24 cellular contexts compared by ENCODE assay signal in genomic region chr2:188518391-188518790, GRCh38.
DNase-seq lines count a peak whose midpoint lies in the region; ATAC-seq, FAIRE-seq and TF ChIP-seq lines count a peak whose summit lies in the region.
"Had no signal": no experiment of that assay in that cellular context is flagged by ENCODE, and none has a peak within 500 bp of the region (broad histone marks: within the 10 kb centered on the region; RNA-seq: fewer than 3 reads in every experiment).

No MANE protein-coding gene starts in this region.

- no peak for TF ChIP-seq POLR2A in transverse colon (IDR thresholded peaks at IDR 0.05)

- H3K79me2 ChIP-seq in mammary epithelial cell (ENCODE audit: insufficient read depth, low read length), result no peaks in the 10 kb centered on the region
- H3K79me2 ChIP-seq: parathyroid adenoma had no signal

- no peak for TF ChIP-seq EP300 in transverse colon (IDR thresholded peaks at IDR 0.05; ENCODE audit: low read depth)

- H3K4me3 Mint-ChIP-seq in MCF 10A (ENCODE audit: unreplicated experiment), result no peak overlapping the region
- H3K4me3 Mint-ChIP-seq: activated T-cell treated with anti-CD3 and anti-CD28 coated beads, Interleukin-2, amount 50 U/mL, for 24 hours; type B pancreatic cell had no signal

- no peaks in the 10 kb centered on the region for H3K36me3 ChIP-seq in mammary epithelial cell (ENCODE audit: insufficient read depth, low read length)
- no peaks in the 10 kb centered on the region for H3K36me3 ChIP-seq in transverse colon

- peak overlapping the region; percentile 32 for H3K4me2 ChIP-seq in mammary epithelial cell (ENCODE audit: insufficient read depth, low read depth, low read length)

- TF ChIP-seq CTCF in mammary epithelial cell (conservative IDR thresholded peaks at IDR 0.05 in 1 of 2, IDR thresholded peaks at IDR 0.05 in 1 of 2; ENCODE audit: extremely low read depth in 1 of 2, insufficient read depth in 1 of 2, low read depth in 1 of 2, low read length in 2 of 2) (no peak), MCF 10A (IDR thresholded peaks at IDR 0.05; ENCODE audit: unreplicated experiment) (no peak), foreskin keratinocyte (conservative IDR thresholded peaks at IDR 0.05) (no peak), transverse colon (IDR thresholded peaks at IDR 0.05) (no peak), D721Med (IDR thresholded peaks at IDR 0.05; ENCODE audit: insufficient read depth, missing control alignments) (no peak)

- no peak overlapping the region for H3K27ac Mint-ChIP-seq in MCF 10A (ENCODE audit: low read depth, unreplicated experiment)
- H3K27ac Mint-ChIP-seq: activated T-cell treated with anti-CD3 and anti-CD28 coated beads, Interleukin-2, amount 50 U/mL, for 24 hours; CD4-positive, CD25-positive, alpha-beta regulatory T cell; type B pancreatic cell had no signal

- no peaks in the 10 kb centered on the region for H4K20me1 ChIP-seq in mammary epithelial cell (ENCODE audit: insufficient read depth, low read length)

- no peak for FAIRE-seq in D721Med (lab: Jason Lieb, UNC)
- FAIRE-seq: colon, GM12891 had no signal

- H3K9me3 ChIP-seq in mammary epithelial cell (replicated peaks; ENCODE audit: insufficient read depth, low read length) (no peaks in the 10 kb centered on the region), transverse colon (no peaks in the 10 kb centered on the region)

- DNase-seq in mammary epithelial cell (peak; percentile 11), MCF 10A (ENCODE audit: unreplicated experiment) (no peak), amniotic epithelial cell (ENCODE audit: low read depth) (peak; percentile 82), foreskin keratinocyte (peak; percentile 74 to 86), transverse colon (no peak), NCI-H82 treated with DMSO at 0.1 percent for 48 hours (lab: John Stamatoyannopoulos, UW; ENCODE audit: unreplicated experiment) (no peak), D721Med (ENCODE audit: insufficient read length, low spot score) (no peak)
- DNase-seq: 8988T; activated CD4-positive, alpha-beta T cell treated with anti-CD3 and anti-CD28 coated beads, Interleukin-2, amount 50 U/mL, for 4 hours; activated T-cell treated with anti-CD3 and anti-CD28 coated beads, Interleukin-2, amount 50 U/mL, for 24 hours; CD4-positive, CD25-positive, alpha-beta regulatory T cell; hippocampal formation; KG1; NCI-H1417; NCI-H2227 treated with DMSO at 0.1 percent for 48 hours; SHP77 treated with DMSO at 0.1 percent for 48 hours; stimulated activated naive CD4-positive, alpha-beta T cell; T1000 had no signal

- CTCF ChIA-PET in mammary epithelial cell (lab: Charles Lee; ENCODE audit: low non-redundant PET), result no interaction called here
- CTCF ChIA-PET in MCF 10A (lab: Yijun Ruan, JAX), result interaction anchor here (0.7 to 2.5 kb wide), 4 partner anchors 675 to 1019 kb away, joined by 3 to 10 read pairs (median 4); no protein-coding TSS in a partner anchor

- H3K9ac ChIP-seq in mammary epithelial cell (ENCODE audit: insufficient read depth, low read length), result no peak overlapping the region
- H3K9ac ChIP-seq: parathyroid adenoma had no signal

- in situ Hi-C loops in mammary epithelial cell (cut with MboI; ENCODE audit: low sequenced_read_pairs in 2 of 2) (loop anchor here (25.0 kb wide), 2 partner anchors 931 to 1006 kb away; no protein-coding TSS in a partner anchor), transverse colon (cut with MboI; ENCODE audit: low pct_ligation_motif_present in 1 of 4, low pct_unique_long_range_greater_than_20kb in 1 of 4, low sequenced_read_pairs in 3 of 4) (loop anchor here (25.0 kb wide), 1 partner anchor 931 kb away; no protein-coding TSS in a partner anchor)

- POLR2A ChIA-PET in MCF 10A (lab: Yijun Ruan, JAX), result interaction anchor here (0.8 kb wide), 1 partner anchor 923 kb away, joined by 3 read pairs; no protein-coding TSS in a partner anchor

- ATAC-seq in foreskin keratinocyte, result peak; percentile 69
- no peak for ATAC-seq in HG02610 (IDR thresholded peaks at IDR 0.05; ENCODE audit: unreplicated experiment)
- ATAC-seq: left lobe of liver had no signal

- no peaks in the 10 kb centered on the region for H3K9me3 Mint-ChIP-seq in MCF 10A (ENCODE audit: unreplicated experiment)
- H3K9me3 Mint-ChIP-seq: activated T-cell treated with anti-CD3 and anti-CD28 coated beads, Interleukin-2, amount 50 U/mL, for 24 hours; CD4-positive, CD25-positive, alpha-beta regulatory T cell; type B pancreatic cell had no signal

- H3K4me1 ChIP-seq in mammary epithelial cell (ENCODE audit: insufficient read depth, low read length), result peaks cover 3% of the 10 kb centered on the region
- H3K4me1 ChIP-seq in foreskin keratinocyte, result peaks cover 16% of the 10 kb centered on the region
- H3K4me1 ChIP-seq in transverse colon, result peaks cover 0 to 10% (median 6%) of the 10 kb centered on the region in 4 donors
- H3K4me1 ChIP-seq: parathyroid adenoma had no signal

- H3K27me3 Mint-ChIP-seq in MCF 10A (ENCODE audit: insufficient read depth, unreplicated experiment), result no peaks in the 10 kb centered on the region
- H3K27me3 Mint-ChIP-seq: CD4-positive, CD25-positive, alpha-beta regulatory T cell; type B pancreatic cell had no signal

- intact Hi-C loops in mammary epithelial cell (cut with micrococcal nuclease), result no loop called here
- intact Hi-C loops in MCF 10A (cut with micrococcal nuclease), result no loop called here
- intact Hi-C loops in transverse colon (cut with DNase I; ENCODE audit: low total_unique reads), result no loop called here

- H2AFZ ChIP-seq in mammary epithelial cell (ENCODE audit: low read depth, low read length), result peak overlapping the region; percentile 28
- H2AFZ ChIP-seq: parathyroid adenoma had no signal

- H3K27me3 ChIP-seq in mammary epithelial cell (ENCODE audit: insufficient read depth, low read length), result no peaks in the 10 kb centered on the region
- H3K27me3 ChIP-seq in foreskin keratinocyte, result no peaks in the 10 kb centered on the region
- no peaks in the 10 kb centered on the region for H3K27me3 ChIP-seq in transverse colon

- H3K4me1 Mint-ChIP-seq in MCF 10A (ENCODE audit: insufficient read depth, unreplicated experiment), result peaks cover 9% of the 10 kb centered on the region
- H3K4me1 Mint-ChIP-seq: CD4-positive, CD25-positive, alpha-beta regulatory T cell had no signal

- dilution Hi-C loops in mammary epithelial cell (cut with HindIII; ENCODE audit: low sequenced_read_pairs), result no loop called here

- H3K4me3 ChIP-seq in mammary epithelial cell (replicated peaks in 1 of 3; ENCODE audit: insufficient read depth in 1 of 3, low read depth in 2 of 3, low read length in 3 of 3) (no peak overlapping the region), transverse colon (no peak overlapping the region)

- BruUV-seq in mammary epithelial cell (replicated peaks; lab: Mats Ljungman, UMichigan) (no TSS peak), MCF 10A (replicated peaks; lab: Mats Ljungman, UMichigan) (no TSS peak)

- H3K27ac ChIP-seq in mammary epithelial cell (ENCODE audit: insufficient read depth, low read depth, low read length) (no peak overlapping the region), foreskin keratinocyte (peak overlapping the region; percentile 28), transverse colon (peak overlapping the region; percentile 25 to 40 (median 28))
- H3K27ac ChIP-seq: parathyroid adenoma had no signal

- 10% methylated on average over 1 of the region's 1 CpG for WGBS in mammary epithelial cell (ENCODE audit: low coverage, missing lambda C conversion rate)
- WGBS in transverse colon (ENCODE audit: low coverage in 1 of 2), 2 donors, result 37 to 40% methylated on average over 1 of the region's 1 CpG

- H3K36me3 Mint-ChIP-seq in MCF 10A (ENCODE audit: insufficient read depth, unreplicated experiment), result no peaks in the 10 kb centered on the region
- H3K36me3 Mint-ChIP-seq: CD4-positive, CD25-positive, alpha-beta regulatory T cell had no signal

Comparison
In these comparisons a context has a peak if more than half of its experiments do, and no peak if none do; other contexts are left out.
1. DNase-seq: peak in mammary epithelial cell (single experiment), amniotic epithelial cell (single experiment) and foreskin keratinocyte (2 of 2); none in MCF 10A (single experiment), transverse colon (single experiment), NCI-H82 treated with DMSO at 0.1 percent for 48 hours (single experiment) and D721Med (single experiment).